In the genomic region with DNA sequence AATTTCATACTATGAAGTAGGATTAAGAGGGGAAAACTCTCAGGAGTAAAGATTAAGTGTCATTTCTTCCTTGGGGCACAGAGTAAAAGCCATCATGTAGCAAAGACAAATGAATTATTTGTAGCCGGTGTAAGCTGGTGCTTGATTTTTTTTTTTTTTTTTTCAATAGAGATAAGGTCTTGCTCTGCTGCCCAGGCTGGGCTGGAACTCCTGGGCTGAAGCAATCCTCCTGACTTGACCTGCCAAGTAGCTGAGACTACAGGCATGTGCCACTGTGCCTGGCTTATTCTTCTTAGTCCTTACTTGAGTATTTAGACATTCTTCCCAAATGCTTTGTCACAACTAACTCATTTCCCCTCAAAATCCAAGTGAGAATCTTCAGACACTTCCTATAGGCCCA, we compare ENCODE assay signal across 37 cellular contexts.
"Had no signal": no experiment of that assay in that cellular context is flagged by ENCODE, and none has a peak within 500 bp of the region (broad histone marks: within the 10 kb centered on the region; RNA-seq: fewer than 3 reads in every experiment).

No MANE protein-coding gene starts in this region.

- H3K9me3 ChIP-seq: adrenal gland, body of pancreas, breast epithelium had no signal

- H3K36me3 ChIP-seq: adrenal gland, brain microvascular endothelial cell, breast epithelium had no signal

- H3K4me3 Mint-ChIP-seq: activated B cell treated with CpG ODN at 0.5 μM for 24 hours; activated CD4-positive, alpha-beta memory T cell treated with anti-CD3 and anti-CD28 coated beads for 36 hours; activated CD4-positive, alpha-beta T cell treated with anti-CD3 and anti-CD28 coated beads, Interleukin-2, amount 10 ng/mL, durations not matched to agents 24 days and 14 days; activated CD8-positive, alpha-beta T cell treated with anti-CD3 and anti-CD28 coated beads for 36 hours; activated naive CD8-positive, alpha-beta T cell treated with anti-CD3 and anti-CD28 coated beads for 36 hours; activated T-cell treated with anti-CD3 and anti-CD28 coated beads, Interleukin-2, amount 50 U/mL, for 4 hours; activated T-cell treated with anti-CD3 and anti-CD28 coated beads, Interleukin-2, amount 50 U/mL, for 72 hours; activated T-helper 1 cell treated with anti-CD3 and anti-CD28 coated beads, Interleukin-12 subunit alpha, Interleukin-12 subunit beta, Interleukin-2, Interleukin-4 antibody, amounts not matched to agents 30 ng/mL and 10 ng/mL and 1 ng/mL, durations not matched to agents 14 hours and 24 hours and 36 hours; activated T-helper 17 cell treated with anti-CD3 and anti-CD28 coated beads, Interleukin-2, amount 50 U/mL, for 72 hours; central memory CD8-positive, alpha-beta T cell; T-helper 1 cell treated with Interleukin-12 subunit alpha and Interleukin-12 subunit beta and Interleukin-4 antibody, amounts not matched to agents 30 μg/mL and 1 μg/mL, for 36 hours; T-helper 2 cell treated with Interferon-gamma antibody and Interleukin-4, amounts not matched to agents 5 μg/mL and 100 μg/mL, for 36 hours had no signal

- H3K27ac Mint-ChIP-seq: activated B cell treated with CpG ODN at 0.5 μM for 24 hours; activated CD4-positive, alpha-beta memory T cell treated with anti-CD3 and anti-CD28 coated beads for 36 hours; activated CD4-positive, alpha-beta T cell treated with anti-CD3 and anti-CD28 coated beads, Interleukin-2, amount 10 ng/mL, durations not matched to agents 24 days and 14 days; activated CD8-positive, alpha-beta T cell treated with anti-CD3 and anti-CD28 coated beads for 36 hours; activated naive CD4-positive, alpha-beta T cell treated with anti-CD3 and anti-CD28 coated beads, Interleukin-2, amount 50 U/mL, for 72 hours; activated naive CD8-positive, alpha-beta T cell treated with anti-CD3 and anti-CD28 coated beads for 36 hours; activated T-cell treated with anti-CD3 and anti-CD28 coated beads, Interleukin-2, amount 50 U/mL, for 72 hours; activated T-helper 1 cell treated with anti-CD3 and anti-CD28 coated beads, Interleukin-12 subunit alpha, Interleukin-12 subunit beta, Interleukin-2, Interleukin-4 antibody, amounts not matched to agents 30 ng/mL and 10 ng/mL and 1 ng/mL, durations not matched to agents 14 hours and 24 hours and 36 hours; activated T-helper 17 cell treated with anti-CD3 and anti-CD28 coated beads, Interleukin-2, amount 50 U/mL, for 72 hours; T-helper 1 cell treated with Interleukin-12 subunit alpha and Interleukin-12 subunit beta and Interleukin-4 antibody, amounts not matched to agents 30 μg/mL and 1 μg/mL, for 36 hours; T-helper 2 cell treated with Interferon-gamma antibody and Interleukin-4, amounts not matched to agents 5 μg/mL and 100 μg/mL, for 36 hours had no signal

- H3K27ac ChIP-seq: adrenal gland, body of pancreas, brain microvascular endothelial cell, breast epithelium, VCaP had no signal

- H3K36me3 Mint-ChIP-seq: activated CD4-positive, alpha-beta memory T cell treated with anti-CD3 and anti-CD28 coated beads for 36 hours; activated naive CD4-positive, alpha-beta T cell treated with anti-CD3 and anti-CD28 coated beads, Interleukin-2, amount 50 U/mL, for 72 hours; activated naive CD8-positive, alpha-beta T cell treated with anti-CD3 and anti-CD28 coated beads for 36 hours had no signal

- H3K4me3 ChIP-seq: adrenal gland, body of pancreas, breast epithelium had no signal

- H3K4me1 ChIP-seq: adrenal gland, breast epithelium had no signal

- H3K9me3 Mint-ChIP-seq: activated B cell treated with CpG ODN at 0.5 μM for 24 hours; activated CD4-positive, alpha-beta memory T cell treated with anti-CD3 and anti-CD28 coated beads for 36 hours; activated CD4-positive, alpha-beta T cell treated with anti-CD3 and anti-CD28 coated beads, Interleukin-2, amount 10 ng/mL, durations not matched to agents 24 days and 14 days; activated CD8-positive, alpha-beta T cell treated with anti-CD3 and anti-CD28 coated beads for 36 hours; activated naive CD4-positive, alpha-beta T cell treated with anti-CD3 and anti-CD28 coated beads, Interleukin-2, amount 50 U/mL, for 72 hours; activated naive CD8-positive, alpha-beta T cell treated with anti-CD3 and anti-CD28 coated beads for 36 hours; activated T-cell treated with anti-CD3 and anti-CD28 coated beads, Interleukin-2, amount 50 U/mL, for 4 hours; activated T-cell treated with anti-CD3 and anti-CD28 coated beads, Interleukin-2, amount 50 U/mL, for 72 hours; activated T-helper 1 cell treated with anti-CD3 and anti-CD28 coated beads, Interleukin-12 subunit alpha, Interleukin-12 subunit beta, Interleukin-2, Interleukin-4 antibody, amounts not matched to agents 30 ng/mL and 10 ng/mL and 1 ng/mL, durations not matched to agents 14 hours and 24 hours and 36 hours; activated T-helper 17 cell treated with anti-CD3 and anti-CD28 coated beads, Interleukin-2, amount 50 U/mL, for 72 hours; central memory CD8-positive, alpha-beta T cell; T-helper 1 cell treated with Interleukin-12 subunit alpha and Interleukin-12 subunit beta and Interleukin-4 antibody, amounts not matched to agents 30 μg/mL and 1 μg/mL, for 36 hours; T-helper 2 cell treated with Interferon-gamma antibody and Interleukin-4, amounts not matched to agents 5 μg/mL and 100 μg/mL, for 36 hours had no signal

- DNase-seq: activated B cell treated with CpG ODN at 0.5 μM for 24 hours; activated CD4-positive, alpha-beta memory T cell treated with anti-CD3 and anti-CD28 coated beads for 36 hours; activated CD4-positive, alpha-beta T cell treated with anti-CD3 and anti-CD28 coated beads for 4 hours; activated CD4-positive, alpha-beta T cell treated with anti-CD3 and anti-CD28 coated beads, Interleukin-2, amount 10 ng/mL, durations not matched to agents 24 days and 14 days; activated CD4-positive, alpha-beta T cell treated with anti-CD3 and anti-CD28 coated beads, Interleukin-2, amount 50 U/mL, for 1 hour; activated CD4-positive, alpha-beta T cell treated with anti-CD3 and anti-CD28 coated beads, Interleukin-2, amount 50 U/mL, for 4 hours; activated CD4-positive, CD25-positive, alpha-beta regulatory T cell treated with anti-CD3 and anti-CD28 coated beads, Interleukin-2, amount 50 U/mL, for 72 hours; activated CD8-positive, alpha-beta memory T cell treated with anti-CD3 and anti-CD28 coated beads, Interleukin-2, amount 50 U/mL, for 4 hours; activated CD8-positive, alpha-beta T cell treated with anti-CD3 and anti-CD28 coated beads for 36 hours; activated effector memory CD4-positive, alpha-beta T cell treated with anti-CD3 and anti-CD28 coated beads, Interleukin-2, amount 50 U/mL, for 16 hours; activated gamma-delta T cell treated with Interleukin-2 at 50 U/mL for 16 hours; activated naive CD4-positive, alpha-beta T cell treated with anti-CD3 and anti-CD28 coated beads, Interleukin-2, amount 50 U/mL, for 16 hours; activated naive CD4-positive, alpha-beta T cell treated with Interleukin-2 at 50 U/mL for 16 hours; activated naive CD8-positive, alpha-beta T cell treated with anti-CD3 and anti-CD28 coated beads for 36 hours; activated T-cell treated with anti-CD3 and anti-CD28 coated beads for 4 hours; activated T-cell treated with anti-CD3 and anti-CD28 coated beads, Interleukin-2, amount 50 U/mL, for 1 hour; activated T-cell treated with anti-CD3 and anti-CD28 coated beads, Interleukin-2, amount 50 U/mL, for 4 hours; activated T-cell treated with anti-CD3 and anti-CD28 coated beads, Interleukin-2, amount 50 U/mL, for 72 hours; amniotic stem cell; aorta; brain microvascular endothelial cell; caudate nucleus; cerebellar nuclear complex; SW 1271; T-helper 1 cell; T-helper 2 cell; T-helper 9 cell had no signal

- ATAC-seq: activated CD8-positive, alpha-beta T cell treated with anti-CD3 and anti-CD28 coated beads for 36 hours; activated naive CD4-positive, alpha-beta T cell treated with anti-CD3 and anti-CD28 coated beads, Interleukin-2, amount 50 U/mL, for 72 hours; activated T-cell treated with anti-CD3 and anti-CD28 coated beads, Interleukin-2, amount 50 U/mL, for 4 hours; activated T-cell treated with anti-CD3 and anti-CD28 coated beads, Interleukin-2, amount 50 U/mL, for 72 hours; activated T-helper 17 cell treated with anti-CD3 and anti-CD28 coated beads, Interleukin-2, amount 50 U/mL, for 72 hours; body of pancreas had no signal

- H3K27me3 ChIP-seq: adrenal gland, body of pancreas, brain microvascular endothelial cell, breast epithelium had no signal
